Comparison of ENCODE assay signal across 1 cellular context in the genomic region with DNA sequence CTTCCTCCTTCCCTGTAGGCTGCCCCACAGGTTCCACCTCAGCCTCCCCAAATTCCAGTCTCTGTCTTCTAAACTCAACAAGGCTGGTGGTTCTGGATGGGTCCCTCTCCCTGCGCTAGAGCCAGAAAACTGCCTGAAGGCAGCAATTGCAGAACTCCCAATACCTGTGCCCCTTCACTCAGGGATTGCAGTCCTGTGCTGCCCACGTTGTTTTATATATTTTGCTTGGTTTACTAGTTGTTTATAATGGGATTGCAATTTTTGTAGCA.
TF ChIP-seq lines count a peak whose summit lies in the region.

No MANE protein-coding gene starts in this region.

TF ChIP-seq in HEK293, 187 proteins besides CTCF, POLR2A, EP300 and RAD21:
- TF ChIP-seq HOXD13 (CRISPR knock-in tag; IDR thresholded peaks at IDR 0.05; ENCODE audit: borderline replicate concordance) (no peak), KLF10 (tag by site-specific recombination; IDR thresholded peaks at IDR 0.05) (no peak), KLF1 (tag by site-specific recombination; IDR thresholded peaks at IDR 0.05) (no peak), ZNF600 (tag by site-specific recombination; IDR thresholded peaks at IDR 0.05) (no peak), ZEB2 (tag by site-specific recombination; IDR thresholded peaks at IDR 0.05) (no peak), ZNF660 (tag by site-specific recombination; IDR thresholded peaks at IDR 0.05) (no peak), HOXA7 (CRISPR knock-in tag; IDR thresholded peaks at IDR 0.05; ENCODE audit: borderline replicate concordance) (no peak), TCF7L2 (IDR thresholded peaks at IDR 0.05; ENCODE audit: borderline replicate concordance, low read depth, low read length) (no peak), ZNF274 (IDR thresholded peaks at IDR 0.05; ENCODE audit: low read length) (no peak), ZNF274 (tag by site-specific recombination; IDR thresholded peaks at IDR 0.05; ENCODE audit: borderline replicate concordance) (no peak), ZNF677 (tag by site-specific recombination; IDR thresholded peaks at IDR 0.05) (no peak), ZNF830 (tag by site-specific recombination; IDR thresholded peaks at IDR 0.05; ENCODE audit: low read depth) (no peak), MEIS1 (CRISPR knock-in tag; IDR thresholded peaks at IDR 0.05; ENCODE audit: borderline replicate concordance) (no peak), ZNF133 (tag by site-specific recombination; IDR thresholded peaks at IDR 0.05) (no peak), EGR2 (tag by site-specific recombination; IDR thresholded peaks at IDR 0.05; ENCODE audit: low read depth) (no peak)
- TF ChIP-seq, protein P1, sequence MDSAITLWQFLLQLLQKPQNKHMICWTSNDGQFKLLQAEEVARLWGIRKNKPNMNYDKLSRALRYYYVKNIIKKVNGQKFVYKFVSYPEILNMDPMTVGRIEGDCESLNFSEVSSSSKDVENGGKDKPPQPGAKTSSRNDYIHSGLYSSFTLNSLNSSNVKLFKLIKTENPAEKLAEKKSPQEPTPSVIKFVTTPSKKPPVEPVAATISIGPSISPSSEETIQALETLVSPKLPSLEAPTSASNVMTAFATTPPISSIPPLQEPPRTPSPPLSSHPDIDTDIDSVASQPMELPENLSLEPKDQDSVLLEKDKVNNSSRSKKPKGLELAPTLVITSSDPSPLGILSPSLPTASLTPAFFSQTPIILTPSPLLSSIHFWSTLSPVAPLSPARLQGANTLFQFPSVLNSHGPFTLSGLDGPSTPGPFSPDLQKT (IDR thresholded peaks at IDR 0.05; ENCODE audit: borderline replicate concordance, low read depth, low read length) = no peak
- TF ChIP-seq, protein P2, sequence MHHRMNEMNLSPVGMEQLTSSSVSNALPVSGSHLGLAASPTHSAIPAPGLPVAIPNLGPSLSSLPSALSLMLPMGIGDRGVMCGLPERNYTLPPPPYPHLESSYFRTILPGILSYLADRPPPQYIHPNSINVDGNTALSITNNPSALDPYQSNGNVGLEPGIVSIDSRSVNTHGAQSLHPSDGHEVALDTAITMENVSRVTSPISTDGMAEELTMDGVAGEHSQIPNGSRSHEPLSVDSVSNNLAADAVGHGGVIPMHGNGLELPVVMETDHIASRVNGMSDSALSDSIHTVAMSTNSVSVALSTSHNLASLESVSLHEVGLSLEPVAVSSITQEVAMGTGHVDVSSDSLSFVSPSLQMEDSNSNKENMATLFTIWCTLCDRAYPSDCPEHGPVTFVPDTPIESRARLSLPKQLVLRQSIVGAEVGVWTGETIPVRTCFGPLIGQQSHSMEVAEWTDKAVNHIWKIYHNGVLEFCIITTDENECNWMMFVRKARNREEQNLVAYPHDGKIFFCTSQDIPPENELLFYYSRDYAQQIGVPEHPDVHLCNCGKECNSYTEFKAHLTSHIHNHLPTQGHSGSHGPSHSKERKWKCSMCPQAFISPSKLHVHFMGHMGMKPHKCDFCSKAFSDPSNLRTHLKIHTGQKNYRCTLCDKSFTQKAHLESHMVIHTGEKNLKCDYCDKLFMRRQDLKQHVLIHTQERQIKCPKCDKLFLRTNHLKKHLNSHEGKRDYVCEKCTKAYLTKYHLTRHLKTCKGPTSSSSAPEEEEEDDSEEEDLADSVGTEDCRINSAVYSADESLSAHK (tag by site-specific recombination; IDR thresholded peaks at IDR 0.05) = no peak
- TF ChIP-seq, protein P3, sequence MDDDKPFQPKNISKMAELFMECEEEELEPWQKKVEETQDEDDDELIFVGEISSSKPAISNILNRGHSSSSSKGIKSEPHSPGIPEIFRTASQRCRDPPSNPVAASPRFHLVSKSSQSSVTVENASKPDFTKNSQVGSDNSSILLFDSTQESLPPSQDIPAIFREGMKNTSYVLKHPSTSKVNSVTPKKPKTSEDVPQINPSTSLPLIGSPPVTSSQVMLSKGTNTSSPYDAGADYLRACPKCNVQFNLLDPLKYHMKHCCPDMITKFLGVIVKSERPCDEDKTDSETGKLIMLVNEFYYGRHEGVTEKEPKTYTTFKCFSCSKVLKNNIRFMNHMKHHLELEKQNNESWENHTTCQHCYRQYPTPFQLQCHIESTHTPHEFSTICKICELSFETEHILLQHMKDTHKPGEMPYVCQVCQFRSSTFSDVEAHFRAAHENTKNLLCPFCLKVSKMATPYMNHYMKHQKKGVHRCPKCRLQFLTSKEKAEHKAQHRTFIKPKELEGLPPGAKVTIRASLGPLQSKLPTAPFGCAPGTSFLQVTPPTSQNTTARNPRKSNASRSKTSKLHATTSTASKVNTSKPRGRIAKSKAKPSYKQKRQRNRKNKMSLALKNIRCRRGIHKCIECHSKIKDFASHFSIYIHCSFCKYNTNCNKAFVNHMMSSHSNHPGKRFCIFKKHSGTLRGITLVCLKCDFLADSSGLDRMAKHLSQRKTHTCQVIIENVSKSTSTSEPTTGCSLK (tag by site-specific recombination; IDR thresholded peaks at IDR 0.05) = no peak
